Comparison of ENCODE assay signal across 8 cellular contexts in the genomic region with DNA sequence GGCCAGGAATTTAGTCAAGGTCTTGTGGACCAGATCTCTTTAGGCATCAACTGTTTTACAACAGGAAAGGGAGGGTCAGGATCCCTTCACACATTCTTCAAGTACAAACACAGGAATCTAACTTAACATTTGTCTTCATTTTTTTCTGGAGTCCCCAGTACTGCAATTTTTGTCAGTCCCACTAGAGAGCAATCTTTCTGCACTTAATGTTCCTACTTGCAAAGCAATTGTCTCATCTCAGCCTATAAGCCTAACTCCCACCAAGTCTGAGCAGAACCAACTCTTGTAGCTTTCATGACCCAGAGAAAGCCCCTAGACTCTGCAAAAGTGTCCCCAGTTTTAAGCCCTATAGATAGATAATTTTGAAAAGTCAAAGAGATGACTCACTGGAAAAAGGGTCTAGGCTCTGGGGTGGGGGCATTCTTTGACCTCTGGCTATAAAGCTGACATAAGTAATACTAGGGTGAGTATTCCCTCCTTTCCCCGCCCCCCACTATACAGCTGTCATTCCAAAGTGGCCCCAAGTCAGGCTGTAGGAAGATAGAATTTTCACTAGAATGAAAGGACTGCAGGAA. TPM values are rescaled to one million over a fixed set of nuclear protein-coding genes. Genes with fewer than 3 reads are reported as not detected.
A peak's percentile ranks its signal among the peaks of the same experiment; 100 is the strongest.
DNase-seq lines count a peak whose midpoint lies in the region; ATAC-seq and TF ChIP-seq lines count a peak whose summit lies in the region.

No MANE protein-coding gene starts in this region.

- no peaks in the 10 kb centered on the region for H3K27me3 ChIP-seq in muscle layer of colon (ENCODE audit: control insufficient read depth in 1 of 2, insufficient read depth in 2 of 2, low read length in 2 of 2)

- no peak overlapping the region for H3K4me3 ChIP-seq in muscle layer of colon (ENCODE audit: low read depth in 1 of 2, low read length in 2 of 2)

- H3K9ac ChIP-seq in muscle layer of colon (ENCODE audit: low read length): no peak overlapping the region

- no peaks in the 10 kb centered on the region for H3K9me3 ChIP-seq in muscle layer of colon (ENCODE audit: low read length)

- H3K4me1 ChIP-seq in muscle layer of colon (ENCODE audit: insufficient read depth, low read length): peaks cover 31% of the 10 kb centered on the region

- peaks cover 13% of the 10 kb centered on the region for H3K36me3 ChIP-seq in muscle layer of colon (ENCODE audit: insufficient read depth, low read length)

- peak overlapping the region; percentile 35 for H3K27ac ChIP-seq in muscle layer of colon (ENCODE audit: low read depth, low read length)

- no peak for TF ChIP-seq CTCF in omental fat pad (IDR thresholded peaks at IDR 0.05)

- peak; percentile 84 for DNase-seq in SIG-M5 treated with dmso at 0.1 percent for 504 hours (lab: John Stamatoyannopoulos, UW; ENCODE audit: unreplicated experiment)
- DNase-seq in SIG-M5 (lab: John Stamatoyannopoulos, UW): no peak
- peak; percentile 73 for DNase-seq in LHCN-M2 (ENCODE audit: low read depth)
- peak; percentile 58 for DNase-seq in RPMI8226
- DNase-seq in dedifferentiated amniotic fluid mesenchymal stem cell (ENCODE audit: extremely low spot score): peak; percentile 70
- DNase-seq in omental fat pad (ENCODE audit: low spot score): no peak
- no peak for DNase-seq in NCI-H1048 (lab: John Stamatoyannopoulos, UW)

- no peak for ATAC-seq in omental fat pad (ENCODE audit: low FRiP score)

RNA-seq across cellular contexts. Expression of gene ZBTB39, which starts 1.9 kb away (rescaled TPM):
- total RNA-seq in LHCN-M2 (2014; rRNA removed) (3.9 and 4.9 TPM in 2 replicates), omental fat pad (1 to 10 TPM; 3.5 to 7.2 (median 6.6) TPM)
- polyA plus RNA-seq in LHCN-M2 (2012): 1.9 TPM

RNA-seq across cellular contexts. Expression of gene TAC3, which starts 8.1 kb away (rescaled TPM):
- total RNA-seq in LHCN-M2 (2014; rRNA removed) (1.5 TPM in 2 replicates), omental fat pad (not detected)
- polyA plus RNA-seq in LHCN-M2 (2012): not detected

RNA-seq across cellular contexts. Expression of gene MYO1A, which starts 41.7 kb away (rescaled TPM):
- total RNA-seq in LHCN-M2 (2014; rRNA removed): 0.06 TPM in 1 of 2 replicates, not detected in the other
- polyA plus RNA-seq in LHCN-M2 (2012): not detected
- under 1 TPM in 3 of 4 donors, not detected in 1; 0.25 to 0.74 (median 0.32) TPM for total RNA-seq in omental fat pad

RNA-seq across cellular contexts. Expression of gene RDH16, which starts 50.8 kb away (rescaled TPM):
- total RNA-seq in LHCN-M2 (2014; rRNA removed): not detected in 2 replicates
- 0.02 TPM for polyA plus RNA-seq in LHCN-M2 (2012)
- under 1 TPM in 3 of 4 donors, not detected in 1; 0.36 to 0.56 (median 0.47) TPM for total RNA-seq in omental fat pad

Comparison
In these comparisons a context has a peak if more than half of its experiments do, and no peak if none do; other contexts are left out.
1. DNase-seq: peak in SIG-M5 treated with dmso at 0.1 percent for 504 hours (single experiment), LHCN-M2 (single experiment), RPMI8226 (single experiment) and dedifferentiated amniotic fluid mesenchymal stem cell (single experiment); none in SIG-M5 (single experiment), omental fat pad (single experiment) and NCI-H1048 (single experiment).